1 cellular context compared by ENCODE assay signal in genomic region chr3:101573449-101574387, GRCh38.
TF ChIP-seq lines count a peak whose summit lies in the region.

TSS of gene PCNP (plus strand) at chr3:101574180. CDS start at chr3:101574216, 36 bp downstream.

TF ChIP-seq in GM12878, 131 proteins besides CTCF, POLR2A, EP300 and RAD21 (continued from another document):
- TF ChIP-seq BMI1 (IDR thresholded peaks at IDR 0.05; ENCODE audit: borderline replicate concordance) (no peak), IKZF1 (conservative IDR thresholded peaks at IDR 0.05) (peak; percentile 90), ZNF217 (IDR thresholded peaks at IDR 0.05) (0 out of 2 replicates have a peak, but pooled peaks have one; percentile 3), ZNF622 (IDR thresholded peaks at IDR 0.05) (no peak), NR2C2 (IDR thresholded peaks at IDR 0.05; ENCODE audit: borderline replicate concordance, control insufficient read depth, insufficient read length, low read depth) (no peak), CREB1 (IDR thresholded peaks at IDR 0.05; ENCODE audit: low read depth) (peak; percentile 96)
